In the genomic region with DNA sequence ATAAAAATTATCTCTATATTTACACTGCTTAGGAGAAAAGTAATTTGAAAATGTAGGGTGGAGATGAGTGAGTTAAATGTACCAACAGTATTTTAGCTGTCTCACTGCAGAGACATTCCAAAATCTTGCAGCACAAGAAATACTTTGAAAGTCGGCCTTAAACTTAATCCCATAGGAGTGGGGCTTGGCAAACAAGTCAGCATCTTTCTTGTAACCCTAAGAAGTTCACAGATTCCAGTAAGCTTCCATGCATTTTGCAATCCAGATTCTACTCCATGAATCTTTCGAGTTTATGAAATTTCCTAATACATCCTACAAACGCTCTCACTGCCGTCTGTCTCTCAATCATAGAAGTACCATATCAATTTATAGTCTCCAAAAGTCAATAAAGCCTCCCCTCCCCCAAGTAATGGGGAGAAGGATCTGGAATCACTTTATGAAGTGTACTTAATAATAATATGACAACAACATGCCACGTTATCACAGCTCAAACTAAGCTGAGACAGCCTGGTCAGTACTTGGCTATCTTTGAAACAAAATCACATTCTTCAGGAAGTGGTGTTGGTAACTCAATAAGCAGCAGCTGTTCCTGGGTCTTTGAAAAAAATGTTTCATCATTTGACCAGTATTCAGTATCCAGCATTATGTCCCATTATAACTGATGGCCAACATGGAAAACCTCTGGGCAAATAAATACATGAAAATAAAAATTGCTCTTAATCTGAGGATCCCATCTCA, we compare ENCODE assay signal across 15 cellular contexts.
DNase-seq lines count a peak whose midpoint lies in the region; ATAC-seq and TF ChIP-seq lines count a peak whose summit lies in the region.
"Had no signal": no experiment of that assay in that cellular context is flagged by ENCODE, and none has a peak within 500 bp of the region (broad histone marks: within the 10 kb centered on the region; RNA-seq: fewer than 3 reads in every experiment).

No MANE protein-coding gene starts in this region.

- no peaks in the 10 kb centered on the region for H3K4me1 Mint-ChIP-seq in activated CD4-positive, alpha-beta T cell treated with anti-CD3 and anti-CD28 coated beads, Interleukin-2, amount 10 ng/mL, durations not matched to agents 24 days and 14 days
- H3K4me1 Mint-ChIP-seq in progenitor cell of endocrine pancreas (ENCODE audit: low read depth): peaks cover 2% of the 10 kb centered on the region

- H3K79me2 ChIP-seq in fibroblast of lung (ENCODE audit: control insufficient read depth, insufficient read depth, low read length): no peaks in the 10 kb centered on the region
- no peaks in the 10 kb centered on the region for H3K79me2 ChIP-seq in osteoblast (ENCODE audit: insufficient read depth, low read length)

- WGBS in aorta, 2 donors: 36 to 44% methylated on average over 5 of the region's 5 CpGs

- H3K9me3 Mint-ChIP-seq in activated CD4-positive, alpha-beta T cell treated with anti-CD3 and anti-CD28 coated beads, Interleukin-2, amount 10 ng/mL, durations not matched to agents 24 days and 14 days: peaks cover 4% of the 10 kb centered on the region
- H3K9me3 Mint-ChIP-seq in progenitor cell of endocrine pancreas (ENCODE audit: low read depth): peaks cover 5% of the 10 kb centered on the region

- no peaks in the 10 kb centered on the region for H3K36me3 Mint-ChIP-seq in activated CD4-positive, alpha-beta T cell treated with anti-CD3 and anti-CD28 coated beads, Interleukin-2, amount 10 ng/mL, durations not matched to agents 24 days and 14 days (ENCODE audit: low read depth)
- H3K36me3 Mint-ChIP-seq in progenitor cell of endocrine pancreas (ENCODE audit: insufficient read depth): no peaks in the 10 kb centered on the region

- intact Hi-C loops in activated CD4-positive, alpha-beta T cell treated with anti-CD3 and anti-CD28 coated beads, Interleukin-2, amount 10 ng/mL, durations not matched to agents 24 days and 14 days (cut with micrococcal nuclease): no loop called here
- intact Hi-C loops in aorta (cut with DNase I): no loop called here

- no peak overlapping the region for H3K4me3 ChIP-seq in fibroblast of lung (replicated peaks in 1 of 4; ENCODE audit: control extremely low read depth in 1 of 4, insufficient read depth in 1 of 4, low read depth in 3 of 4, low read length in 4 of 4)
- no peak overlapping the region for H3K4me3 ChIP-seq in osteoblast (ENCODE audit: insufficient read depth, low read length)
- no peak overlapping the region for H3K4me3 ChIP-seq in aorta (ENCODE audit: low read length in 2 of 2)
- H3K4me3 ChIP-seq: cardiac muscle cell, vagina had no signal

- TF ChIP-seq CTCF in fibroblast of lung (conservative IDR thresholded peaks at IDR 0.05 in 1 of 2, IDR thresholded peaks at IDR 0.05 in 1 of 2; ENCODE audit: low read depth in 1 of 2, low read length in 2 of 2): no peak
- TF ChIP-seq CTCF in osteoblast (IDR thresholded peaks at IDR 0.05; ENCODE audit: extremely low read depth, low read depth, low read length): no peak
- TF ChIP-seq CTCF in progenitor cell of endocrine pancreas (IDR thresholded peaks at IDR 0.05; ENCODE audit: unreplicated experiment): no peak

- H3K27me3 ChIP-seq in fibroblast of lung (ENCODE audit: control insufficient read depth, insufficient read depth, low read length): no peaks in the 10 kb centered on the region
- no peaks in the 10 kb centered on the region for H3K27me3 ChIP-seq in osteoblast (ENCODE audit: insufficient read depth, low read length)
- H3K27me3 ChIP-seq in aorta (ENCODE audit: control insufficient read depth in 1 of 2, insufficient read depth in 2 of 2, low read length in 1 of 2): no peaks in the 10 kb centered on the region
- H3K27me3 ChIP-seq: vagina had no signal

- H3K27ac ChIP-seq in fibroblast of lung (ENCODE audit: insufficient read depth, low read length): peak overlapping the region; percentile 63
- peak overlapping the region; percentile 83 for H3K27ac ChIP-seq in osteoblast (ENCODE audit: low read depth, low read length)
- no peak overlapping the region for H3K27ac ChIP-seq in aorta (ENCODE audit: low read depth in 1 of 2, low read length in 2 of 2)
- H3K27ac ChIP-seq: cardiac muscle cell, vagina had no signal

- H3K4me1 ChIP-seq in fibroblast of lung (ENCODE audit: control insufficient read depth, extremely low read depth, insufficient read depth, low read length) (peaks cover 2% of the 10 kb centered on the region), osteoblast (ENCODE audit: insufficient read depth, low read length) (peaks cover 13% of the 10 kb centered on the region), aorta (ENCODE audit: control insufficient read depth in 1 of 2, insufficient read depth in 2 of 2, low read length in 2 of 2) (no peaks in the 10 kb centered on the region)

- H3K27me3 Mint-ChIP-seq in activated CD4-positive, alpha-beta T cell treated with anti-CD3 and anti-CD28 coated beads, Interleukin-2, amount 10 ng/mL, durations not matched to agents 24 days and 14 days: no peaks in the 10 kb centered on the region
- no peaks in the 10 kb centered on the region for H3K27me3 Mint-ChIP-seq in progenitor cell of endocrine pancreas

- H3K9ac ChIP-seq in fibroblast of lung (ENCODE audit: insufficient read depth, low read length): no peak overlapping the region

- H2AFZ ChIP-seq in fibroblast of lung (ENCODE audit: low read length) (peak overlapping the region; percentile 4), osteoblast (ENCODE audit: low read length) (peak overlapping the region; percentile 53)

- H3K36me3 ChIP-seq in fibroblast of lung (ENCODE audit: control insufficient read depth, insufficient read depth, low read length) (no peaks in the 10 kb centered on the region), osteoblast (ENCODE audit: insufficient read depth, low read length) (no peaks in the 10 kb centered on the region), aorta (ENCODE audit: control insufficient read depth in 1 of 2, insufficient read depth in 2 of 2, low read length in 1 of 2) (no peaks in the 10 kb centered on the region)
- H3K36me3 ChIP-seq: cardiac muscle cell, vagina had no signal

- ATAC-seq in aorta (ENCODE audit: low FRiP score): peak; percentile 66
- ATAC-seq in GM18498 (IDR thresholded peaks at IDR 0.05; ENCODE audit: unreplicated experiment): no peak

- peak; percentile 14 for DNase-seq in activated CD4-positive, alpha-beta T cell treated with anti-CD3 and anti-CD28 coated beads, Interleukin-2, amount 10 ng/mL, durations not matched to agents 24 days and 14 days
- DNase-seq in activated CD4-positive, alpha-beta T cell treated with anti-CD3 and anti-CD28 coated beads for 4 hours: no peak
- DNase-seq in fibroblast of lung (ENCODE audit: low read depth in 2 of 2): peak; percentile 68 to 88
- DNase-seq in osteoblast (ENCODE audit: insufficient read length, low spot score, missing footprints): peak; percentile 43
- no peak for DNase-seq in aorta
- DNase-seq in progenitor cell of endocrine pancreas (ENCODE audit: low spot score, unreplicated experiment): no peak
- DNase-seq in NCI-H748 treated with DMSO at 0.1 percent for 48 hours (lab: John Stamatoyannopoulos, UW): no peak
- DNase-seq: ACHN, erythroblast, MV-4-11, RPMI8226, T-helper 9 cell had no signal

- H4K20me1 ChIP-seq in fibroblast of lung (ENCODE audit: control insufficient read depth, extremely low read depth, insufficient read depth, low read length) (no peaks in the 10 kb centered on the region), osteoblast (ENCODE audit: insufficient read depth, low read length) (no peaks in the 10 kb centered on the region)

- H3K4me3 Mint-ChIP-seq in activated CD4-positive, alpha-beta T cell treated with anti-CD3 and anti-CD28 coated beads, Interleukin-2, amount 10 ng/mL, durations not matched to agents 24 days and 14 days: no peak overlapping the region
- no peak overlapping the region for H3K4me3 Mint-ChIP-seq in progenitor cell of endocrine pancreas (ENCODE audit: low read depth)

- H3K27ac Mint-ChIP-seq in activated CD4-positive, alpha-beta T cell treated with anti-CD3 and anti-CD28 coated beads, Interleukin-2, amount 10 ng/mL, durations not matched to agents 24 days and 14 days: no peak overlapping the region
- H3K27ac Mint-ChIP-seq in progenitor cell of endocrine pancreas: no peak overlapping the region

- H3K9me3 ChIP-seq in fibroblast of lung (ENCODE audit: control insufficient read depth, insufficient read depth, low read depth, low read length) (no peaks in the 10 kb centered on the region), osteoblast (ENCODE audit: low read depth, low read length) (no peaks in the 10 kb centered on the region), aorta (ENCODE audit: control insufficient read depth, low read length) (no peaks in the 10 kb centered on the region)
- H3K9me3 ChIP-seq: vagina had no signal

- H3K4me2 ChIP-seq in fibroblast of lung (ENCODE audit: extremely low read depth, insufficient read depth, low read length): peak overlapping the region; percentile 67
- H3K4me2 ChIP-seq in osteoblast (ENCODE audit: insufficient read depth, low read length): peak overlapping the region; percentile 72

Comparison
In these comparisons a context has a peak if more than half of its experiments do, and no peak if none do; other contexts are left out.
1. DNase-seq: peak in activated CD4-positive, alpha-beta T cell treated with anti-CD3 and anti-CD28 coated beads, Interleukin-2, amount 10 ng/mL, durations not matched to agents 24 days and 14 days (single experiment), fibroblast of lung (2 of 2) and osteoblast (single experiment); none in activated CD4-positive, alpha-beta T cell treated with anti-CD3 and anti-CD28 coated beads for 4 hours (0 of 2), aorta (0 of 2), progenitor cell of endocrine pancreas (single experiment) and NCI-H748 treated with DMSO at 0.1 percent for 48 hours (single experiment).
2. H3K27ac ChIP-seq: peak in fibroblast of lung (single experiment) and osteoblast (single experiment); none in aorta (0 of 2).